Comparison of ENCODE assay signal across 31 cellular contexts in the genomic region with DNA sequence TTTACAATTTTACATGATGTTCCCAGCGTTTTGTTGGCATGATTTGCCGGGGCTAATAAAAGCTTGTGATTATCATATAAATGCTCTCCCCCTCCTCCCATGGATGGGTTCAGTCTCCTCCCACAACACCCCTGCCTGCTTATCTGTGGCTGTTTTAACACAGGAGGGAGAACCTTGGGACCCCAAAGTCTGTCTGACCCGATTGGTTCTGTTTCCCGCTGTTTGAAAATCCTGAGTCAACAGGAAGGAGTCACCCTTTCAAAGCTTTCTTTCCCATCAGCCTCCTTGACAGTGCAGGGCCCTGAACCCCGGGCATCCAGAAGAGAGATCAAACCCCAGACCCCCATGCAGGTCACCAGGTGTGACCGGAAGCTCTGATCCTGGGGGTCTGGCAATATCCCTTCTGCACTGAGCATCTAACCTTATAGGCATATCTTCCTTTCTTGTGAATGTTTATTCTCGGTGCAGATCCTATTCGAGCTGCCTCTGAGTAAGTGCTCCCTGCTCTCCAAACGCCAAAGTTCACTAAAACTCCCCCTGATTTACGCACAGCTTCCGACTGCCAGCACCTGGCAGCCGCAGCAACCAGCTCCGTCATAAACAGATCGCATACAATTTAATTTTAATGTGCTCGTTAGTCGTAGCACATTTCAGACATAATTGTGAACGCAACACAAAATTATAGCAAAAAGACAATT.
DNase-seq lines count a peak whose midpoint lies in the region; ATAC-seq and TF ChIP-seq lines count a peak whose summit lies in the region.
"Had no signal": no experiment of that assay in that cellular context is flagged by ENCODE, and none has a peak within 500 bp of the region (broad histone marks: within the 10 kb centered on the region; RNA-seq: fewer than 3 reads in every experiment).

No MANE protein-coding gene starts in this region.

- no peak for TF ChIP-seq EP300 in sigmoid colon (IDR thresholded peaks at IDR 0.05)

- H3K27me3 Mint-ChIP-seq in GM23338 (ENCODE audit: insufficient read depth, low read depth, poor library complexity), result peaks cover 3% of the 10 kb centered on the region
- H3K27me3 Mint-ChIP-seq in effector memory CD8-positive, alpha-beta T cell, result peaks cover 0 to 6% of the 10 kb centered on the region in 2 donors
- H3K27me3 Mint-ChIP-seq in activated naive CD8-positive, alpha-beta T cell treated with anti-CD3 and anti-CD28 coated beads for 36 hours, result no peaks in the 10 kb centered on the region
- H3K27me3 Mint-ChIP-seq: type B pancreatic cell had no signal

- no peak overlapping the region for H3K4me2 ChIP-seq in GM23338

- H3K4me3 ChIP-seq in GM23338 (no peak overlapping the region), fibroblast of villous mesenchyme (ENCODE audit: low read depth, low read length) (no peak overlapping the region), sigmoid colon (peak overlapping the region in 1 of 4 donors; percentile 4), heart left ventricle (no peak overlapping the region)
- H3K4me3 ChIP-seq: breast epithelium, colonic mucosa, K562, MG63 had no signal

- H3K27me3 ChIP-seq in GM23338 (ENCODE audit: insufficient read depth), result no peaks in the 10 kb centered on the region
- H3K27me3 ChIP-seq in sigmoid colon, result no peaks in the 10 kb centered on the region
- H3K27me3 ChIP-seq in heart left ventricle, result no peaks in the 10 kb centered on the region
- H3K27me3 ChIP-seq: breast epithelium, colonic mucosa, MG63 had no signal

- H3K36me3 ChIP-seq in GM23338 (ENCODE audit: insufficient read depth), result no peaks in the 10 kb centered on the region
- peaks cover 0 to 27% (median 20%) of the 10 kb centered on the region in 4 donors for H3K36me3 ChIP-seq in sigmoid colon
- H3K36me3 ChIP-seq in heart left ventricle, result peaks cover 0 to 38% (median 14%) of the 10 kb centered on the region in 9 donors
- H3K36me3 ChIP-seq: breast epithelium, colonic mucosa, WERI-Rb-1 had no signal

- TF ChIP-seq CTCF in GM23338 (conservative IDR thresholded peaks at IDR 0.05; ENCODE audit: low read depth in 2 of 2), result no peak
- TF ChIP-seq CTCF in fibroblast of villous mesenchyme (IDR thresholded peaks at IDR 0.05; ENCODE audit: insufficient read depth, low read depth, low read length), result no peak
- no peak for TF ChIP-seq CTCF in sigmoid colon (IDR thresholded peaks at IDR 0.05)
- TF ChIP-seq CTCF in heart left ventricle (IDR thresholded peaks at IDR 0.05), result no peak

- H3K9me2 ChIP-seq in GM23338 (ENCODE audit: insufficient read depth), result no peaks in the 10 kb centered on the region

- no peak overlapping the region; the same call in 2 of the 3 replicates for H3K4me3 Mint-ChIP-seq in GM23338
- H3K4me3 Mint-ChIP-seq in effector memory CD8-positive, alpha-beta T cell, result no peak overlapping the region
- H3K4me3 Mint-ChIP-seq in activated naive CD8-positive, alpha-beta T cell treated with anti-CD3 and anti-CD28 coated beads for 36 hours, result no peak overlapping the region
- H3K4me3 Mint-ChIP-seq: activated T-cell treated with anti-CD3 and anti-CD28 coated beads, Interleukin-2, amount 50 U/mL, for 72 hours; type B pancreatic cell had no signal

- TF ChIP-seq POLR2A in sigmoid colon (IDR thresholded peaks at IDR 0.05) (no peak), heart left ventricle (IDR thresholded peaks at IDR 0.05) (no peak)

- H3K9me3 Mint-ChIP-seq in GM23338, result no peaks in the 10 kb centered on the region
- H3K9me3 Mint-ChIP-seq in effector memory CD8-positive, alpha-beta T cell, result no peaks in the 10 kb centered on the region
- H3K9me3 Mint-ChIP-seq in activated naive CD8-positive, alpha-beta T cell treated with anti-CD3 and anti-CD28 coated beads for 36 hours, result no peaks in the 10 kb centered on the region
- H3K9me3 Mint-ChIP-seq: activated T-cell treated with anti-CD3 and anti-CD28 coated beads, Interleukin-2, amount 50 U/mL, for 72 hours; type B pancreatic cell had no signal

- H3K4me1 ChIP-seq in GM23338 (ENCODE audit: insufficient read depth), result peaks cover 9% of the 10 kb centered on the region; the same call in 1 of the 2 replicates
- peaks cover 0 to 36% (median 31%) of the 10 kb centered on the region in 4 donors for H3K4me1 ChIP-seq in sigmoid colon
- H3K4me1 ChIP-seq in heart left ventricle, result no peaks in the 10 kb centered on the region
- H3K4me1 ChIP-seq: breast epithelium, Caco-2, colonic mucosa had no signal

- no peak overlapping the region for H3K27ac ChIP-seq in GM23338 (ENCODE audit: low read depth)
- H3K27ac ChIP-seq in sigmoid colon, result peak overlapping the region in 2 of 4 donors; percentile 24 to 25
- no peak overlapping the region for H3K27ac ChIP-seq in heart left ventricle
- H3K27ac ChIP-seq: breast epithelium, C4-2B, colonic mucosa, WERI-Rb-1 had no signal

- H3K27ac Mint-ChIP-seq in GM23338, result peak overlapping the region; percentile 45; the same call in 1 of the 2 replicates
- H3K27ac Mint-ChIP-seq in effector memory CD8-positive, alpha-beta T cell, result no peak overlapping the region
- H3K27ac Mint-ChIP-seq in activated naive CD8-positive, alpha-beta T cell treated with anti-CD3 and anti-CD28 coated beads for 36 hours, result no peak overlapping the region
- H3K27ac Mint-ChIP-seq: activated T-cell treated with anti-CD3 and anti-CD28 coated beads, Interleukin-2, amount 50 U/mL, for 72 hours; type B pancreatic cell had no signal

- ATAC-seq in GM23338 (no peak), heart left ventricle (no peak)
- ATAC-seq in effector memory CD8-positive, alpha-beta T cell (replicated peaks), result no peak
- ATAC-seq: activated T-cell treated with anti-CD3 and anti-CD28 coated beads, Interleukin-2, amount 50 U/mL, for 72 hours; K562; left colon had no signal

- no peaks in the 10 kb centered on the region for H3K9me3 ChIP-seq in sigmoid colon
- H3K9me3 ChIP-seq in heart left ventricle, result no peaks in the 10 kb centered on the region
- H3K9me3 ChIP-seq: breast epithelium, Caco-2, colonic mucosa, MG63 had no signal

- intact Hi-C loops in sigmoid colon (cut with DNase I), result no loop called here
- intact Hi-C loops in heart left ventricle (cut with DNase I), result no loop called here

- no peak overlapping the region for H2AFZ ChIP-seq in GM23338

- DNase-seq in GM23338 (ENCODE audit: low spot score) (no peak), NCI-H1105 treated with DMSO at 0.1 percent for 48 hours (lab: John Stamatoyannopoulos, UW) (peak; percentile 91), fibroblast of villous mesenchyme (ENCODE audit: low read depth) (peak; percentile 38), sigmoid colon (peak; percentile 36), heart left ventricle (no peak)
- no peak for DNase-seq in effector memory CD8-positive, alpha-beta T cell
- DNase-seq in activated naive CD8-positive, alpha-beta T cell treated with anti-CD3 and anti-CD28 coated beads for 36 hours, result no peak
- DNase-seq: activated CD4-positive, alpha-beta T cell treated with anti-CD3 and anti-CD28 coated beads, Interleukin-2, amount 50 U/mL, for 1 hour; activated naive CD4-positive, alpha-beta T cell treated with anti-CD3 and anti-CD28 coated beads, Interleukin-2, amount 50 U/mL, for 16 hours; activated T-cell treated with anti-CD3 and anti-CD28 coated beads, Interleukin-2, amount 50 U/mL, for 72 hours; Caco-2; colonic mucosa; DND-41; effector memory CD4-positive, alpha-beta T cell; foreskin melanocyte; H7; hippocampal formation; left colon; mesenchymal stem cell; MG63; NCI-H1417 treated with DMSO at 0.1 percent for 48 hours; NCI-H2081 treated with DMSO at 0.1 percent for 48 hours; NCI-H446; Right ventricle myocardium superior; small intestine; stimulated activated CD4-positive, alpha-beta T cell treated with anti-CD3 and anti-CD28 coated beads, Interleukin-2, amount 100 ng/mL, for 24 hours; WERI-Rb-1 had no signal

- peaks cover 28% of the 10 kb centered on the region for H3K36me3 Mint-ChIP-seq in GM23338 (ENCODE audit: low read depth)
- H3K36me3 Mint-ChIP-seq in effector memory CD8-positive, alpha-beta T cell (ENCODE audit: insufficient read depth), result no peaks in the 10 kb centered on the region
- H3K36me3 Mint-ChIP-seq in activated naive CD8-positive, alpha-beta T cell treated with anti-CD3 and anti-CD28 coated beads for 36 hours, result no peaks in the 10 kb centered on the region

- no peaks in the 10 kb centered on the region for H4K20me1 ChIP-seq in GM23338 (replicated peaks; ENCODE audit: insufficient read depth)

- no peaks in the 10 kb centered on the region for H3K79me2 ChIP-seq in GM23338 (replicated peaks; ENCODE audit: insufficient read depth)

- H3F3A ChIP-seq in GM23338 (replicated peaks; ENCODE audit: low read depth), result no peaks in the 10 kb centered on the region

- 41 to 62% methylated on average over 17 of the region's 17 CpGs for WGBS in sigmoid colon, 2 donors
- 85 to 89% (median 88%) methylated on average over 17 of the region's 17 CpGs for WGBS in heart left ventricle, 4 donors

- H3K4me1 Mint-ChIP-seq in GM23338, result peaks cover 17% of the 10 kb centered on the region
- peaks cover 1 to 9% of the 10 kb centered on the region in 2 donors for H3K4me1 Mint-ChIP-seq in effector memory CD8-positive, alpha-beta T cell (ENCODE audit: low read depth in 2 of 2)
- H3K4me1 Mint-ChIP-seq in activated naive CD8-positive, alpha-beta T cell treated with anti-CD3 and anti-CD28 coated beads for 36 hours, result no peaks in the 10 kb centered on the region

TF ChIP-seq in GM23338, 12 proteins besides CTCF, POLR2A, EP300 and RAD21 (continues in another document):
- no peak for TF ChIP-seq NANOG (IDR thresholded peaks at IDR 0.05; ENCODE audit: borderline replicate concordance)
- TF ChIP-seq POLR2AphosphoS5 (IDR thresholded peaks at IDR 0.05; ENCODE audit: low read depth), result no peak
- TF ChIP-seq STAT1 (IDR thresholded peaks at IDR 0.05; ENCODE audit: unreplicated experiment), result no peak
- TF ChIP-seq ZNF331 (CRISPR knock-in tag; IDR thresholded peaks at IDR 0.05; ENCODE audit: low read depth), result no peak
- TF ChIP-seq JUNB (IDR thresholded peaks at IDR 0.05; ENCODE audit: unreplicated experiment), result no peak

Comparison
In these comparisons a context has a peak if more than half of its experiments do, and no peak if none do; other contexts are left out.
1. DNase-seq: peak in NCI-H1105 treated with DMSO at 0.1 percent for 48 hours (single experiment), fibroblast of villous mesenchyme (single experiment) and sigmoid colon (single experiment); none in GM23338 (single experiment), heart left ventricle (0 of 5), effector memory CD8-positive, alpha-beta T cell (0 of 3) and activated naive CD8-positive, alpha-beta T cell treated with anti-CD3 and anti-CD28 coated beads for 36 hours (single experiment).